ENCODE assay signal across 16 cellular contexts in genomic region chr14:50768693-50769092, GRCh38.
A peak's percentile ranks its signal among the peaks of the same experiment; 100 is the strongest.
DNase-seq lines count a peak whose midpoint lies in the region; FAIRE-seq and TF ChIP-seq lines count a peak whose summit lies in the region.
"Had no signal": no experiment of that assay in that cellular context is flagged by ENCODE, and none has a peak within 500 bp of the region (broad histone marks: within the 10 kb centered on the region; RNA-seq: fewer than 3 reads in every experiment).

No MANE protein-coding gene starts in this region.

- DNase-seq in DMS 273 treated with DMSO at 0.1 percent for 48 hours (lab: John Stamatoyannopoulos, UW) (peak; percentile 31), HTR-8/SVneo (ENCODE audit: insufficient read length, low spot score) (no peak), caudate nucleus (lab: John Stamatoyannopoulos, UW) (peak in 1 of 61 donors; percentile 11), osteocyte (ENCODE audit: extremely low spot score, unreplicated experiment) (no peak), DMS79 treated with DMSO at 0.1 percent for 48 hours (lab: John Stamatoyannopoulos, UW) (no peak), CD1c-positive myeloid dendritic cell (ENCODE audit: extremely low spot score) (no peak), Ammon's horn (ENCODE audit: low spot score) (no peak)
- DNase-seq: activated naive CD8-positive, alpha-beta T cell treated with anti-CD3 and anti-CD28 coated beads for 36 hours; colonic mucosa; heart left ventricle; mucosa of descending colon; NCI-H510A had no signal

- no peak for TF ChIP-seq CTCF in osteocyte (IDR thresholded peaks at IDR 0.05)

- peak overlapping the region; percentile 25 for H3K27ac Mint-ChIP-seq in osteocyte (ENCODE audit: unreplicated experiment)
- H3K27ac Mint-ChIP-seq: activated naive CD8-positive, alpha-beta T cell treated with anti-CD3 and anti-CD28 coated beads for 36 hours; WTC11 had no signal

- H3K27ac ChIP-seq in caudate nucleus (ENCODE audit: low read depth, low read length): peak overlapping the region; percentile 67
- H3K27ac ChIP-seq: colonic mucosa, heart left ventricle, suprapubic skin had no signal

- no peaks in the 10 kb centered on the region for H3K27me3 Mint-ChIP-seq in osteocyte (ENCODE audit: unreplicated experiment)
- H3K27me3 Mint-ChIP-seq: activated naive CD8-positive, alpha-beta T cell treated with anti-CD3 and anti-CD28 coated beads for 36 hours had no signal

- H3K9me3 Mint-ChIP-seq in osteocyte (ENCODE audit: unreplicated experiment): no peaks in the 10 kb centered on the region
- H3K9me3 Mint-ChIP-seq: activated naive CD8-positive, alpha-beta T cell treated with anti-CD3 and anti-CD28 coated beads for 36 hours; CD14-positive monocyte; WTC11 had no signal

- no peak overlapping the region for H3K4me3 Mint-ChIP-seq in osteocyte (ENCODE audit: unreplicated experiment)
- H3K4me3 Mint-ChIP-seq: activated naive CD8-positive, alpha-beta T cell treated with anti-CD3 and anti-CD28 coated beads for 36 hours; CD14-positive monocyte; WTC11 had no signal

- FAIRE-seq in HTR-8/SVneo (lab: Jason Lieb, UNC): peak; percentile 74
- FAIRE-seq: GM18507 had no signal

- H3K36me3 Mint-ChIP-seq in osteocyte (ENCODE audit: unreplicated experiment): peaks cover 43% of the 10 kb centered on the region

- peaks cover 54% of the 10 kb centered on the region for H3K4me1 Mint-ChIP-seq in osteocyte (ENCODE audit: unreplicated experiment)
- H3K4me1 Mint-ChIP-seq: CD14-positive monocyte had no signal
